In the genomic region with DNA sequence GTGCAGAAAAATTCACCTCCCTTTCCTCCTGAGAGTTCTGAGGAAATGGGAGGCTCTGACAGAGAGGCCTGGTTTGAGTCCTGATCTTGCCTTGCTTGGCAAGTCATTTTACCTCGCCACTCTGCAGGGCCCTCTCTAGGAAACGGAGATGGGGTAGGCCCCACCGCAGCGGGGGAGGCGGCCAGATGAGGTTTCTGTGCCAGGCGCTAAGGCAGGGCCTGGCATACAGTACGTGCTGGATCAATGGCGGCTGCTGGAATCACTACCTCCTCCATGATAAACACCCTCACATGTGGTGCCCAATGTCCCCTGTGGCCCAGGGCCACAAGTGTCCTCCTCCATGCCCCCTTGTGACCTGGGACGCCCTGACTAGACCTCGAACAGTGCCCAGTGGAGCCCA, we compare ENCODE assay signal across 2 cellular contexts.
TF ChIP-seq lines count a peak whose summit lies in the region.

No MANE protein-coding gene starts in this region.

TF ChIP-seq in IMR-90, 13 proteins besides CTCF, POLR2A, EP300 and RAD21:
- TF ChIP-seq RFX5 (IDR thresholded peaks at IDR 0.05; ENCODE audit: low read depth, low read length) (no peak), RCOR1 (IDR thresholded peaks at IDR 0.05; ENCODE audit: insufficient replicate concordance, low read length) (no peak), MAFK (IDR thresholded peaks at IDR 0.05; ENCODE audit: low read depth, low read length) (no peak), CEBPB (IDR thresholded peaks at IDR 0.05; ENCODE audit: low read depth, low read length) (no peak), CHD1 (IDR thresholded peaks at IDR 0.05; ENCODE audit: low read depth, low read length) (no peak), NFE2L2 (IDR thresholded peaks at IDR 0.05; ENCODE audit: low read depth, low read length) (no peak), BHLHE40 (IDR thresholded peaks at IDR 0.05; ENCODE audit: low read depth, low read length) (no peak), FOS (IDR thresholded peaks at IDR 0.05; ENCODE audit: low read depth, low read length) (no peak), MXI1 (IDR thresholded peaks at IDR 0.05; ENCODE audit: borderline replicate concordance, low read depth, low read length) (no peak), MAZ (IDR thresholded peaks at IDR 0.05; ENCODE audit: borderline replicate concordance, low read depth, low read length) (no peak)
- TF ChIP-seq, protein P1, sequence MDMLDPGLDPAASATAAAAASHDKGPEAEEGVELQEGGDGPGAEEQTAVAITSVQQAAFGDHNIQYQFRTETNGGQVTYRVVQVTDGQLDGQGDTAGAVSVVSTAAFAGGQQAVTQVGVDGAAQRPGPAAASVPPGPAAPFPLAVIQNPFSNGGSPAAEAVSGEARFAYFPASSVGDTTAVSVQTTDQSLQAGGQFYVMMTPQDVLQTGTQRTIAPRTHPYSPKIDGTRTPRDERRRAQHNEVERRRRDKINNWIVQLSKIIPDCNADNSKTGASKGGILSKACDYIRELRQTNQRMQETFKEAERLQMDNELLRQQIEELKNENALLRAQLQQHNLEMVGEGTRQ (IDR thresholded peaks at IDR 0.05; ENCODE audit: low read depth, low read length) = no peak
- TF ChIP-seq, protein P2, sequence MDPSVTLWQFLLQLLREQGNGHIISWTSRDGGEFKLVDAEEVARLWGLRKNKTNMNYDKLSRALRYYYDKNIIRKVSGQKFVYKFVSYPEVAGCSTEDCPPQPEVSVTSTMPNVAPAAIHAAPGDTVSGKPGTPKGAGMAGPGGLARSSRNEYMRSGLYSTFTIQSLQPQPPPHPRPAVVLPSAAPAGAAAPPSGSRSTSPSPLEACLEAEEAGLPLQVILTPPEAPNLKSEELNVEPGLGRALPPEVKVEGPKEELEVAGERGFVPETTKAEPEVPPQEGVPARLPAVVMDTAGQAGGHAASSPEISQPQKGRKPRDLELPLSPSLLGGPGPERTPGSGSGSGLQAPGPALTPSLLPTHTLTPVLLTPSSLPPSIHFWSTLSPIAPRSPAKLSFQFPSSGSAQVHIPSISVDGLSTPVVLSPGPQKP (IDR thresholded peaks at IDR 0.05; ENCODE audit: borderline replicate concordance, low read depth, low read length) = no peak

TF ChIP-seq in HEK293T, 16 proteins besides CTCF, POLR2A, EP300 and RAD21:
- TF ChIP-seq SP1 (IDR thresholded peaks at IDR 0.05) (no peak), FOXM1 (IDR thresholded peaks at IDR 0.05; ENCODE audit: borderline replicate concordance) (no peak), NFRKB (IDR thresholded peaks at IDR 0.05) (no peak)
TF ChIP-seq in HEK293T: peak in this region for 0.
